In genomic region chr14:25049127-25049558, GRCh38 we compare ENCODE assay signal across 1 cellular context.
TF ChIP-seq lines count a peak whose summit lies in the region.

No MANE protein-coding gene starts in this region.

TF ChIP-seq in HepG2, 621 proteins besides CTCF, POLR2A, EP300 and RAD21 (continued from another document and continues in another):
- no peak for TF ChIP-seq ZBTB2 (CRISPR knock-in tag; IDR thresholded peaks at IDR 0.05; ENCODE audit: low read depth)
- TF ChIP-seq CEBPG (CRISPR knock-in tag; IDR thresholded peaks at IDR 0.05), result no peak
- TF ChIP-seq ZNF776 (CRISPR knock-in tag; IDR thresholded peaks at IDR 0.05), result no peak
- TF ChIP-seq NRL (CRISPR knock-in tag; IDR thresholded peaks at IDR 0.05; ENCODE audit: borderline replicate concordance), result no peak
- no peak for TF ChIP-seq FOXP1 (IDR thresholded peaks at IDR 0.05)
- TF ChIP-seq FOXP1 (CRISPR knock-in tag; IDR thresholded peaks at IDR 0.05), result no peak
- no peak for TF ChIP-seq TGIF2 (CRISPR knock-in tag; IDR thresholded peaks at IDR 0.05)
- peak; percentile 51; the same call in 1 of the 2 replicates for TF ChIP-seq ZBTB33 (CRISPR knock-in tag; IDR thresholded peaks at IDR 0.05)
- no peak for TF ChIP-seq ZNF513 (CRISPR knock-in tag; conservative IDR thresholded peaks at IDR 0.05)
- TF ChIP-seq CHD2 (IDR thresholded peaks at IDR 0.05; ENCODE audit: low read depth, low read length), result 0 out of 2 replicates have a peak, but pooled peaks have one; percentile 16
- no peak for TF ChIP-seq POLR2AphosphoS2 (IDR thresholded peaks at IDR 0.05; ENCODE audit: low read depth, low read length)
- no peak for TF ChIP-seq ZBTB25 (CRISPR knock-in tag; IDR thresholded peaks at IDR 0.05)
- no peak for TF ChIP-seq ADNP (CRISPR knock-in tag; IDR thresholded peaks at IDR 0.05)
- no peak for TF ChIP-seq ZNF354B (CRISPR knock-in tag; IDR thresholded peaks at IDR 0.05)
- TF ChIP-seq GLI4 (CRISPR knock-in tag; IDR thresholded peaks at IDR 0.05; ENCODE audit: borderline replicate concordance), result no peak
- TF ChIP-seq BRD4 (CRISPR knock-in tag; IDR thresholded peaks at IDR 0.05), result no peak
- TF ChIP-seq ZKSCAN8 (CRISPR knock-in tag; IDR thresholded peaks at IDR 0.05; ENCODE audit: borderline replicate concordance), result no peak
- 0 out of 2 replicates have a peak, but pooled peaks have one; percentile 51 for TF ChIP-seq ZBTB37 (CRISPR knock-in tag; IDR thresholded peaks at IDR 0.05)
- 0 out of 2 replicates have a peak, but pooled peaks have one; percentile 35 for TF ChIP-seq SNAPC4 (CRISPR knock-in tag; IDR thresholded peaks at IDR 0.05)
- TF ChIP-seq NR2F2 (IDR thresholded peaks at IDR 0.05; ENCODE audit: borderline replicate concordance, low read depth), result no peak
- no peak for TF ChIP-seq PAXIP1 (CRISPR knock-in tag; conservative IDR thresholded peaks at IDR 0.05)
- no peak for TF ChIP-seq ZFP1 (CRISPR knock-in tag; IDR thresholded peaks at IDR 0.05)
- TF ChIP-seq SNAI1 (CRISPR knock-in tag; IDR thresholded peaks at IDR 0.05; ENCODE audit: borderline replicate concordance), result peak; percentile 88; the same call in 1 of the 2 replicates
- TF ChIP-seq ZBTB34 (CRISPR knock-in tag; IDR thresholded peaks at IDR 0.05), result no peak
- TF ChIP-seq SRSF1 (optimal IDR thresholded peaks at IDR 0.05; ENCODE audit: low read depth, low read length), result peak; percentile 29
- TF ChIP-seq DPF2 (CRISPR knock-in tag; IDR thresholded peaks at IDR 0.05; ENCODE audit: borderline replicate concordance, low read depth), result no peak
- TF ChIP-seq KDM5A (IDR thresholded peaks at IDR 0.05; ENCODE audit: borderline replicate concordance, low read length), result no peak
- no peak; the same call in 1 of the 2 replicates for TF ChIP-seq NFIB (CRISPR knock-in tag; IDR thresholded peaks at IDR 0.05; ENCODE audit: borderline replicate concordance)
- TF ChIP-seq LRRFIP1 (CRISPR knock-in tag; conservative IDR thresholded peaks at IDR 0.05), result no peak
- no peak for TF ChIP-seq STAT6 (CRISPR knock-in tag; IDR thresholded peaks at IDR 0.05; ENCODE audit: borderline replicate concordance)
- no peak for TF ChIP-seq HOXA7 (CRISPR knock-in tag; IDR thresholded peaks at IDR 0.05)
- no peak for TF ChIP-seq ZNF263 (CRISPR knock-in tag; IDR thresholded peaks at IDR 0.05)
- TF ChIP-seq SP4 (CRISPR knock-in tag; IDR thresholded peaks at IDR 0.05), result no peak
- no peak for TF ChIP-seq MYNN (CRISPR knock-in tag; IDR thresholded peaks at IDR 0.05; ENCODE audit: low read depth)
- no peak for TF ChIP-seq RNF2 (conservative IDR thresholded peaks at IDR 0.05; ENCODE audit: low read depth)
